ENCODE assay signal across 18 cellular contexts in the genomic region with DNA sequence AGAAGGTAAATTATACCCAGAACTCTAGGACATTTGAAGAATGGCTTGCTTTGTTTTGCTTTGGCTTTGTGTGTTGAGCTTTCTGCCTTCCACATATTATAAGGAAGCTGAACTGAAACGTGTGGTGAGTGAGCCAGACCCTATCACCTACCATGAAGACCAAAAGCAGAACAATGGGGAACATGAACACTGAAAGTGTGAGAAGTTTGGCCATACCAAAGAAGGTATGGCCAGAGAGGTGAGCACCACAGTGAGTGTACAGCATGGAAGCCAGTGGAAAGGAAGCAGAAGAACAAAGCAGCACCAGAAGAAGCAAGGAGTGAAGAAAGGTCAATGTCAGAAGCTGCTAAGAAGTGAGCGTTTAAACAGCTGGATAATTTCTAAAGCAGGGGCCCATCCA. TPM values are rescaled to one million over a fixed set of nuclear protein-coding genes. Genes with fewer than 3 reads are reported as not detected.
DNase-seq lines count a peak whose midpoint lies in the region; ATAC-seq and TF ChIP-seq lines count a peak whose summit lies in the region.
"Had no signal": no experiment of that assay in that cellular context is flagged by ENCODE, and none has a peak within 500 bp of the region (broad histone marks: within the 10 kb centered on the region; RNA-seq: fewer than 3 reads in every experiment).

No MANE protein-coding gene starts in this region.

- no peaks in the 10 kb centered on the region for H3K4me1 ChIP-seq in right lobe of liver
- H3K4me1 ChIP-seq in ascending aorta: peaks cover 0 to 2% of the 10 kb centered on the region in 2 donors

- H3K9me3 ChIP-seq in right lobe of liver (no peaks in the 10 kb centered on the region), ascending aorta (no peaks in the 10 kb centered on the region)
- H3K9me3 ChIP-seq: left lung, vagina had no signal

- H3K36me3 ChIP-seq in right lobe of liver: no peaks in the 10 kb centered on the region
- H3K36me3 ChIP-seq in ascending aorta: no peaks in the 10 kb centered on the region
- H3K36me3 ChIP-seq: heart right ventricle, left lung, neural progenitor cell, vagina had no signal

- TF ChIP-seq CTCF in right lobe of liver (IDR thresholded peaks at IDR 0.05): no peak
- TF ChIP-seq CTCF in ascending aorta (IDR thresholded peaks at IDR 0.05): no peak
- TF ChIP-seq CTCF in omental fat pad (IDR thresholded peaks at IDR 0.05): no peak

- H3K4me3 ChIP-seq in right lobe of liver (no peak overlapping the region), ascending aorta (no peak overlapping the region)
- H3K4me3 ChIP-seq: heart right ventricle, left lung, neural progenitor cell, vagina had no signal

- peak; percentile 40 for DNase-seq in COLO829 (ENCODE audit: low spot score)
- DNase-seq in SK-MEL-5 (ENCODE audit: low read depth, low spot score): peak; percentile 34
- no peak for DNase-seq in right lobe of liver
- DNase-seq in ascending aorta (ENCODE audit: low spot score in 2 of 2): no peak
- no peak for DNase-seq in DMS153 (lab: John Stamatoyannopoulos, UW)
- DNase-seq in omental fat pad (ENCODE audit: low spot score): no peak
- DNase-seq: activated CD8-positive, alpha-beta memory T cell treated with anti-CD3 and anti-CD28 coated beads for 24 hours; activated naive CD4-positive, alpha-beta T cell treated with Interleukin-2 at 50 U/mL for 16 hours; central memory CD4-positive, alpha-beta T cell; H7; heart right ventricle; left lung; NCI-H345 had no signal

- H3K27ac ChIP-seq in right lobe of liver: no peak overlapping the region
- H3K27ac ChIP-seq in ascending aorta: no peak overlapping the region
- H3K27ac ChIP-seq: epithelial cell of prostate, heart right ventricle, left lung, neural progenitor cell, vagina had no signal

- H3K27me3 ChIP-seq in right lobe of liver (no peaks in the 10 kb centered on the region), ascending aorta (no peaks in the 10 kb centered on the region)
- H3K27me3 ChIP-seq: left lung, neural progenitor cell, vagina had no signal

- WGBS in right lobe of liver (ENCODE audit: insufficient coverage, low coverage, low lambda C conversion rate, missing lambda C conversion rate): 13% methylated on average over 1 of the region's 2 CpGs

- TF ChIP-seq POLR2A in right lobe of liver (IDR thresholded peaks at IDR 0.05): no peak

- intact Hi-C loops in right lobe of liver (cut with DNase I): no loop called here
- intact Hi-C loops in ascending aorta (cut with DNase I): no loop called here

- peak; percentile 34 for ATAC-seq in GM19468 (IDR thresholded peaks at IDR 0.05; ENCODE audit: extremely low read depth, unreplicated experiment)
- ATAC-seq in HG03103 (IDR thresholded peaks at IDR 0.05; ENCODE audit: low read depth, unreplicated experiment): peak; percentile 62
- no peak for ATAC-seq in right lobe of liver
- no peak for ATAC-seq in omental fat pad (ENCODE audit: low FRiP score)
- ATAC-seq: heart right ventricle, left lung had no signal

- in situ Hi-C loops in SK-MEL-5 (cut with HindIII; ENCODE audit: low pct_unique_long_range_greater_than_20kb, low sequenced_read_pairs): no loop called here

RNA-seq across cellular contexts. Expression of a gene that starts 59.7 kb away (rescaled TPM):
- 74.4 and 89.1 TPM in 2 replicates for total RNA-seq in SK-MEL-5 (2014; rRNA removed; shearing (Covaris generic))
- polyA plus RNA-seq in SK-MEL-5 (2015; cell fraction: cytosol; rRNA removed): 94.2 and 104 TPM in 2 replicates
- 76.5 and 98.7 TPM in 2 replicates for polyA plus RNA-seq in SK-MEL-5 (2015; cell fraction: nucleus; rRNA removed)
- total RNA-seq in right lobe of liver (10 to 100 TPM in 5 of 6 experiments, 1 to 10 TPM in 1; 8.6 to 45.7 (median 22.6) TPM), ascending aorta (46.6 TPM), omental fat pad (100 to 1,000 TPM in 2 of 4 donors, 10 to 100 TPM in 2; 43.5 to 318 (median 153) TPM)

Comparison
In these comparisons a context has a peak if more than half of its experiments do, and no peak if none do; other contexts are left out.
1. DNase-seq: peak in COLO829 (single experiment) and SK-MEL-5 (single experiment); none in right lobe of liver (0 of 3), ascending aorta (0 of 2), DMS153 (single experiment) and omental fat pad (single experiment).
2. ATAC-seq: peak in GM19468 (single experiment) and HG03103 (single experiment); none in right lobe of liver (0 of 4) and omental fat pad (single experiment).